In the genomic region with DNA sequence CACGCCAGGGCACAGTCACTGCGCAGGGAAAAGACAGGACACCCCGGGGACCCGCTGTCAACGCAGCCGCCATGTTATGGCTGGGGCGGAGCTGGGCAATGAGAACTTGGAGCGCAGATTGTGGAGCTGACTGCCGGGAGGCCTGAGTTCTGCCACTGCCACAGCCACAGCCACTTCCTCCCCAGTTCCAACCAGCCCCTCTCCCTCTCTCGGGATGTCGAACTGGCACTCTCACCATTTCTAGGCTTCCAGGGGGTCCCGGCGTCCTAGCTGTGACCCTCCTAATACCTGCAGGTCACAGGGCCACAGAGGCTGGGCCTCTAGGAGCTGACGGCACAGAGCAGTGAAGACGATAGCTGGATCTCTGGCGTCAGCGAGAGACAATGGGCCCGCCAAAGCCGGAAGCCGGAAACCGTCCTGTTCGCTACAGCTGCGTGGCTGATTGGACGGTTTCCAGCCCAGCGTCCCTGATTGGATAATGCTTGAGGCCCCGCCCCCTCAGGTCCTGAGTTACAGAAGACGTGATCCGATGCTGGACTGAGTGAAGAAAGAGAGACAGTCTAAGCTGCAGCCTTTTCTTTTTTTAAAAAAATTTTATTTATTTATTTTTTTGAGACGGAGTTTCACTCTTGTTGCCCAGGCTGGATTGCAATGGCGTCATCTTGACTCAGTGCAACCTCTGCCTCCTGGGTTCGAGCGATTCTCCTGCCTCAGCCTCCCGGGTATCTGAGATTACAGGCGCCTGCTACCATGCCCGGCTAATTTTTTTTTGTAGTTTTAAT, we compare ENCODE assay signal across 8 cellular contexts. TPM values are rescaled to one million over a fixed set of nuclear protein-coding genes. Genes with fewer than 3 reads are reported as not detected.
DNase-seq lines count a peak whose midpoint lies in the region; ATAC-seq and TF ChIP-seq lines count a peak whose summit lies in the region.

ZNF506 (minus strand) TSS at position 385 of the 782 bp plus-strand sequence; CDS start at position 238, 147 bp downstream.

- H3K9ac ChIP-seq in IMR-90 (ENCODE audit: low read depth, low read length): peak within 1 kb of the TSS; percentile 97

- no peak within 1 kb of the TSS for H2AK5ac ChIP-seq in IMR-90 (ENCODE audit: low read depth, low read length)

- CTCF ChIA-PET in Calu3 (lab: Charles Lee) (interaction anchor here (0.6 kb wide), 1 partner anchor 158 kb away, joined by 5 read pairs; the partner anchor contains the start of gene ATP13A1), IMR-90 (lab: Yijun Ruan, JAX) (no interaction called here)

- POLR2A ChIA-PET in IMR-90 (lab: Charles Lee; ENCODE audit: unreplicated experiment): interaction anchor here (0.6 to 1.1 kb wide), 3 partner anchors 16 to 324 kb away, joined by 4 to 10 read pairs (median 9); partner anchors contain the start of gene ATP13A1

- peak within 1 kb of the TSS; percentile 95; the same call in 1 of the 2 replicates for H3K23ac ChIP-seq in IMR-90 (ENCODE audit: low read depth, low read length)

- peak within 1 kb of the TSS; percentile 85 for H3K4me3 Mint-ChIP-seq in Calu3 (ENCODE audit: low read depth, unreplicated experiment)
- peak within 1 kb of the TSS; percentile 93 for H3K4me3 Mint-ChIP-seq in natural killer cell treated with Interleukin-12 subunit alpha and Interleukin-12 subunit beta and Interleukin-15 and Interleukin-18, amount 100 ng/mL, for 72 hours

- peak within 1 kb of the TSS; percentile 91 for H3K18ac ChIP-seq in IMR-90 (ENCODE audit: low read depth, low read length)

- peak within 1 kb of the TSS; percentile 85 for H3K27ac Mint-ChIP-seq in Calu3 (ENCODE audit: unreplicated experiment)
- peak within 1 kb of the TSS; percentile 97 to 98 for H3K27ac Mint-ChIP-seq in natural killer cell treated with Interleukin-12 subunit alpha and Interleukin-12 subunit beta and Interleukin-15 and Interleukin-18, amount 100 ng/mL, for 72 hours

- peak within 1 kb of the TSS; percentile 98 for H4K5ac ChIP-seq in IMR-90 (ENCODE audit: low read depth, low read length)

- in situ Hi-C loops in IMR-90 (cut with MboI; ENCODE audit: low sequenced_read_pairs): no loop called here

- H3K4ac ChIP-seq in IMR-90 (ENCODE audit: low read depth, low read length): peak within 1 kb of the TSS; percentile 93

- peak within 1 kb of the TSS; percentile 98 for H3K14ac ChIP-seq in IMR-90 (replicated peaks; ENCODE audit: low read depth, low read length)

- peaks cover 4% of the 10 kb centered on the region for H3K9me3 Mint-ChIP-seq in Calu3 (ENCODE audit: low read depth, unreplicated experiment)
- peaks cover 5% of the 10 kb centered on the region for H3K9me3 Mint-ChIP-seq in natural killer cell treated with Interleukin-12 subunit alpha and Interleukin-12 subunit beta and Interleukin-15 and Interleukin-18, amount 100 ng/mL, for 72 hours

- H3K9me1 ChIP-seq in IMR-90 (ENCODE audit: insufficient read depth, low read length): no peaks in the 10 kb centered on the region

- H3K27me3 ChIP-seq in IMR-90 (ENCODE audit: control insufficient read depth, insufficient read depth, low read length): no peaks in the 10 kb centered on the region

- H3K36me3 Mint-ChIP-seq in Calu3 (ENCODE audit: insufficient read depth, unreplicated experiment): peaks cover 18% of the 10 kb centered on the region
- peaks cover 12% of the 10 kb centered on the region for H3K36me3 Mint-ChIP-seq in natural killer cell treated with Interleukin-12 subunit alpha and Interleukin-12 subunit beta and Interleukin-15 and Interleukin-18, amount 100 ng/mL, for 72 hours

- H3K27me3 Mint-ChIP-seq in Calu3 (ENCODE audit: unreplicated experiment): no peaks in the 10 kb centered on the region
- no peaks in the 10 kb centered on the region for H3K27me3 Mint-ChIP-seq in natural killer cell treated with Interleukin-12 subunit alpha and Interleukin-12 subunit beta and Interleukin-15 and Interleukin-18, amount 100 ng/mL, for 72 hours

- TF ChIP-seq CTCF in Calu3 (IDR thresholded peaks at IDR 0.05; ENCODE audit: unreplicated experiment): no peak
- TF ChIP-seq CTCF in IMR-90 (conservative IDR thresholded peaks at IDR 0.05; ENCODE audit: low read depth, low read length): no peak
- TF ChIP-seq CTCF in fibroblast of pulmonary artery (IDR thresholded peaks at IDR 0.05; ENCODE audit: low read length, missing control alignments): no peak

- no peaks in the 10 kb centered on the region for H4K20me1 ChIP-seq in IMR-90 (ENCODE audit: insufficient read depth, low read length)

- 0 out of 4 replicates have a peak, but pooled peaks cover 0 to 4% of the 10 kb centered on the region in 2 experiments for H3K79me1 ChIP-seq in IMR-90 (ENCODE audit: low read depth in 1 of 2, low read length in 2 of 2)

- dilution Hi-C loops in IMR-90 (cut with HindIII; ENCODE audit: low sequenced_read_pairs, unreplicated experiment): no loop called here

- peaks cover 14% of the 10 kb centered on the region; the same call in 1 of the 2 replicates for H3K36me3 ChIP-seq in IMR-90 (ENCODE audit: control insufficient read depth, insufficient read depth, low read length)

- H2BK5ac ChIP-seq in IMR-90 (ENCODE audit: low read depth, low read length, poor library complexity, severe bottlenecking): peak within 1 kb of the TSS; percentile 83

- peak within 1 kb of the TSS; percentile 65 for H3K4me2 ChIP-seq in IMR-90 (ENCODE audit: low read depth, low read length)

- no peaks in the 10 kb centered on the region for H3K4me1 ChIP-seq in IMR-90 (ENCODE audit: control insufficient read depth, insufficient read depth, low read length)

- H3K4me3 ChIP-seq in IMR-90 (ENCODE audit: insufficient read depth, low read depth, low read length) (peak within 1 kb of the TSS; percentile 98), fibroblast of pulmonary artery (replicated peaks; ENCODE audit: low read depth, low read length) (peak within 1 kb of the TSS; percentile 76)

- H2AFZ ChIP-seq in IMR-90 (replicated peaks; ENCODE audit: low read length, poor library complexity): peak within 1 kb of the TSS; percentile 98

- peak within 1 kb of the TSS; percentile 84 for H3K56ac ChIP-seq in IMR-90 (ENCODE audit: extremely low read depth, insufficient read depth, low read length)

- no peak within 1 kb of the TSS for H2BK20ac ChIP-seq in IMR-90 (ENCODE audit: low read depth, low read length)

- DNase-seq in Calu3 (peak; percentile 92), IMR-90 (peak; percentile 92), RKO (ENCODE audit: low spot score) (peak; percentile 98), fibroblast of pulmonary artery (ENCODE audit: low read depth) (peak; percentile 96)
- DNase-seq in activated effector memory CD4-positive, alpha-beta T cell treated with anti-CD3 and anti-CD28 coated beads, Interleukin-2, amount 50 U/mL, for 16 hours: peak; percentile 99
- peak; percentile 96 for DNase-seq in natural killer cell treated with Interleukin-12 subunit alpha and Interleukin-12 subunit beta and Interleukin-15 and Interleukin-18, amount 100 ng/mL, for 72 hours (ENCODE audit: low spot score)
- DNase-seq in stimulated activated naive CD4-positive, alpha-beta T cell treated with Interleukin-2 at 50 U/mL for 16 hours (lab: John Stamatoyannopoulos, UW): peak; percentile 98

- ATAC-seq in GM21423 (IDR thresholded peaks at IDR 0.05; ENCODE audit: unreplicated experiment): peak; percentile 82
- peak; percentile 98 for ATAC-seq in IMR-90 (ENCODE audit: low read depth)
- peak; percentile 96 to 97 for ATAC-seq in natural killer cell treated with Interleukin-12 subunit alpha and Interleukin-12 subunit beta and Interleukin-15 and Interleukin-18, amount 100 ng/mL, for 72 hours

- no peak within 1 kb of the TSS for H2BK15ac ChIP-seq in IMR-90 (ENCODE audit: low read depth, low read length)

- H2BK120ac ChIP-seq in IMR-90 (ENCODE audit: low read depth, low read length): no peak within 1 kb of the TSS

- H3K4me1 Mint-ChIP-seq in Calu3 (ENCODE audit: low read depth, unreplicated experiment): no peaks in the 10 kb centered on the region
- peaks cover 25 to 31% of the 10 kb centered on the region in 2 donors for H3K4me1 Mint-ChIP-seq in natural killer cell treated with Interleukin-12 subunit alpha and Interleukin-12 subunit beta and Interleukin-15 and Interleukin-18, amount 100 ng/mL, for 72 hours (ENCODE audit: low read depth in 2 of 2)

- BruUV-seq in Calu3 (replicated peaks; lab: Mats Ljungman, UMichigan): TSS peak; percentile 44
- no TSS peak for BruUV-seq in IMR-90 (replicated peaks; lab: Mats Ljungman, UMichigan)

- no peak for TF ChIP-seq RAD21 in IMR-90 (IDR thresholded peaks at IDR 0.05; ENCODE audit: low read length)

- H2AK9ac ChIP-seq in IMR-90 (replicated peaks; ENCODE audit: low read depth, low read length, poor library complexity): peak within 1 kb of the TSS; percentile 75

- peak within 1 kb of the TSS; percentile 97 for H3K27ac ChIP-seq in IMR-90 (ENCODE audit: insufficient read depth, low read length)

- peak within 1 kb of the TSS; percentile 62 to 96 for H4K8ac ChIP-seq in IMR-90 (ENCODE audit: low read depth in 2 of 2, low read length in 2 of 2)

- intact Hi-C loops in Calu3 (cut with micrococcal nuclease; ENCODE audit: unreplicated experiment) (loop anchor here (5.0 kb wide), 1 partner anchor 44 kb away; no protein-coding TSS in a partner anchor), IMR-90 (cut with micrococcal nuclease) (loop anchor here (5.0 kb wide), 1 partner anchor 46 kb away; the partner anchor contains the start of gene ZNF253)

- peak within 1 kb of the TSS; percentile 78 for H4K91ac ChIP-seq in IMR-90 (ENCODE audit: insufficient read depth, low read depth, low read length)

- WGBS in IMR-90 (ENCODE audit: extremely low coverage in 2 of 2, insufficient read length in 1 of 2), 2 experiments: 2% methylated on average over 15 of the region's 35 CpGs; no CpG with 5 or more reads in 1 of the 2 experiments

- H3K9me3 ChIP-seq in IMR-90 (ENCODE audit: control insufficient read depth, insufficient read depth, low read length): peaks cover 40% of the 10 kb centered on the region

- TF ChIP-seq POLR2A in IMR-90 (IDR thresholded peaks at IDR 0.05; ENCODE audit: low read depth, low read length): peak; percentile 77

TF ChIP-seq in IMR-90, 13 proteins besides CTCF, POLR2A, EP300 and RAD21 (continues in another document):
- TF ChIP-seq RCOR1 (IDR thresholded peaks at IDR 0.05; ENCODE audit: insufficient replicate concordance, low read length) (no peak), MAZ (IDR thresholded peaks at IDR 0.05; ENCODE audit: borderline replicate concordance, low read depth, low read length) (no peak)
- TF ChIP-seq, protein P1, sequence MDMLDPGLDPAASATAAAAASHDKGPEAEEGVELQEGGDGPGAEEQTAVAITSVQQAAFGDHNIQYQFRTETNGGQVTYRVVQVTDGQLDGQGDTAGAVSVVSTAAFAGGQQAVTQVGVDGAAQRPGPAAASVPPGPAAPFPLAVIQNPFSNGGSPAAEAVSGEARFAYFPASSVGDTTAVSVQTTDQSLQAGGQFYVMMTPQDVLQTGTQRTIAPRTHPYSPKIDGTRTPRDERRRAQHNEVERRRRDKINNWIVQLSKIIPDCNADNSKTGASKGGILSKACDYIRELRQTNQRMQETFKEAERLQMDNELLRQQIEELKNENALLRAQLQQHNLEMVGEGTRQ (IDR thresholded peaks at IDR 0.05; ENCODE audit: low read depth, low read length): no peak

RNA-seq across cellular contexts. Expression of gene ZNF506, which starts in this region (rescaled TPM):
- total RNA-seq in Calu3 (2022) (14.9 and 16.4 TPM in 2 replicates), IMR-90 (2012; rRNA removed) (6.1 and 8.1 TPM in 2 replicates)
- 2.0 and 2.4 TPM in 2 replicates for polyA plus RNA-seq in IMR-90 (2012; rRNA removed)
- 1.5 and 3.1 TPM in 2 replicates for polyA plus RNA-seq in IMR-90 (2012; cell fraction: cytosol; rRNA removed)
- 1.6 and 5.2 TPM in 2 replicates for polyA plus RNA-seq in IMR-90 (2012; cell fraction: nucleus; rRNA removed; ENCODE audit: low replicate concordance)
- total RNA-seq in natural killer cell treated with Interleukin-12 subunit alpha and Interleukin-12 subunit beta and Interleukin-15 and Interleukin-18, amount 100 ng/mL, for 72 hours: 10 to 100 TPM; 21.1 to 37.9 TPM

Comparison
In these comparisons a context has a peak if more than half of its experiments do, and no peak if none do; other contexts are left out.
1. Peak in every context shown above with its lines: DNase-seq, ATAC-seq, H3K4me3 ChIP-seq and H3K27ac ChIP-seq.